1 cellular context compared by ENCODE assay signal in the genomic region with DNA sequence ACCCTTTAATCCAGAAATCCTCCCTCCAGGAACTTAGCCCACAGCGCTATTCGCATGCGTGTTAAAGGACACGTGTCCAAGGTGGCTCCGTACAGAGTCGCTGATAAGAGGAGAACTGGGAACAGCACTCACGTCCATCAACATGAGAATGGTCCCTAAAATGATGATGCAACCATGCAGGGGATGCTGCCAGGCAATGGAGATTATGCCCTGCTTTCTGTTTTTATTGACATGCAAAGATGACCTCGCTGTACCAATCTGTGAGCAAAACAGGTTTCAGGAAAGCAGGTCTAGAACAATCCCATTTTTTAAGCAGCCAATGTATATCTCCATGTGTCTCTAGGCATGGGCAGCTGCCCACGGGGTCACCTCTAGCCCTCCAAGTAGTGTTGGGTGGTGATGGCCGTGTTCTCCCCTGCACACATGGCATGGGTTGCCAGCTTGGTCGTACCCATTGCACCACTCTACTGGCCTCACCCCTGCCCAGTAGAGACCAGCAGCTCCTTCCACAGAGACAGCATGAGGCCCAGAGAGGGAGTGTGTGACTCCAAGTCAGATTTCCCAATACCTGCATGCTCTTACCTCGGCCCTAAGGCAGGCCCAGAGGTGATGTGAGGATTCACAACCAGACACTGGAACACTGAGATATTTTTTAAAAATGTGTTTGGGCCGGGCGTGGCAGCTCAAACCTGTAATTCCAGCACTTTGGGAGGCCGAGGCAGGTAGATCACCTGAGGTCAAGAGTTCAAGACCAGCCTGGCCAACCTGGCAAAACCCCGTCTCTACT.
A peak's percentile ranks its signal among the peaks of the same experiment; 100 is the strongest.
TF ChIP-seq lines count a peak whose summit lies in the region.

No MANE protein-coding gene starts in this region.

TF ChIP-seq in HepG2, 621 proteins besides CTCF, POLR2A, EP300 and RAD21 (continued from another document):
- TF ChIP-seq, protein P1, sequence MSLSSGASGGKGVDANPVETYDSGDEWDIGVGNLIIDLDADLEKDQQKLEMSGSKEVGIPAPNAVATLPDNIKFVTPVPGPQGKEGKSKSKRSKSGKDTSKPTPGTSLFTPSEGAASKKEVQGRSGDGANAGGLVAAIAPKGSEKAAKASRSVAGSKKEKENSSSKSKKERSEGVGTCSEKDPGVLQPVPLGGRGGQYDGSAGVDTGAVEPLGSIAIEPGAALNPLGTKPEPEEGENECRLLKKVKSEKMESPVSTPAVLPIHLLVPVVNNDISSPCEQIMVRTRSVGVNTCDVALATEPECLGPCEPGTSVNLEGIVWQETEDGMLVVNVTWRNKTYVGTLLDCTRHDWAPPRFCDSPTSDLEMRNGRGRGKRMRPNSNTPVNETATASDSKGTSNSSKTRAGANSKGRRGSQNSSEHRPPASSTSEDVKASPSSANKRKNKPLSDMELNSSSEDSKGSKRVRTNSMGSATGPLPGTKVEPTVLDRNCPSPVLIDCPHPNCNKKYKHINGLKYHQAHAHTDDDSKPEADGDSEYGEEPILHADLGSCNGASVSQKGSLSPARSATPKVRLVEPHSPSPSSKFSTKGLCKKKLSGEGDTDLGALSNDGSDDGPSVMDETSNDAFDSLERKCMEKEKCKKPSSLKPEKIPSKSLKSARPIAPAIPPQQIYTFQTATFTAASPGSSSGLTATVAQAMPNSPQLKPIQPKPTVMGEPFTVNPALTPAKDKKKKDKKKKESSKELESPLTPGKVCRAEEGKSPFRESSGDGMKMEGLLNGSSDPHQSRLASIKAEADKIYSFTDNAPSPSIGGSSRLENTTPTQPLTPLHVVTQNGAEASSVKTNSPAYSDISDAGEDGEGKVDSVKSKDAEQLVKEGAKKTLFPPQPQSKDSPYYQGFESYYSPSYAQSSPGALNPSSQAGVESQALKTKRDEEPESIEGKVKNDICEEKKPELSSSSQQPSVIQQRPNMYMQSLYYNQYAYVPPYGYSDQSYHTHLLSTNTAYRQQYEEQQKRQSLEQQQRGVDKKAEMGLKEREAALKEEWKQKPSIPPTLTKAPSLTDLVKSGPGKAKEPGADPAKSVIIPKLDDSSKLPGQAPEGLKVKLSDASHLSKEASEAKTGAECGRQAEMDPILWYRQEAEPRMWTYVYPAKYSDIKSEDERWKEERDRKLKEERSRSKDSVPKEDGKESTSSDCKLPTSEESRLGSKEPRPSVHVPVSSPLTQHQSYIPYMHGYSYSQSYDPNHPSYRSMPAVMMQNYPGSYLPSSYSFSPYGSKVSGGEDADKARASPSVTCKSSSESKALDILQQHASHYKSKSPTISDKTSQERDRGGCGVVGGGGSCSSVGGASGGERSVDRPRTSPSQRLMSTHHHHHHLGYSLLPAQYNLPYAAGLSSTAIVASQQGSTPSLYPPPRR (CRISPR knock-in tag; IDR thresholded peaks at IDR 0.05; ENCODE audit: borderline replicate concordance) = no peak
- TF ChIP-seq, protein P2, sequence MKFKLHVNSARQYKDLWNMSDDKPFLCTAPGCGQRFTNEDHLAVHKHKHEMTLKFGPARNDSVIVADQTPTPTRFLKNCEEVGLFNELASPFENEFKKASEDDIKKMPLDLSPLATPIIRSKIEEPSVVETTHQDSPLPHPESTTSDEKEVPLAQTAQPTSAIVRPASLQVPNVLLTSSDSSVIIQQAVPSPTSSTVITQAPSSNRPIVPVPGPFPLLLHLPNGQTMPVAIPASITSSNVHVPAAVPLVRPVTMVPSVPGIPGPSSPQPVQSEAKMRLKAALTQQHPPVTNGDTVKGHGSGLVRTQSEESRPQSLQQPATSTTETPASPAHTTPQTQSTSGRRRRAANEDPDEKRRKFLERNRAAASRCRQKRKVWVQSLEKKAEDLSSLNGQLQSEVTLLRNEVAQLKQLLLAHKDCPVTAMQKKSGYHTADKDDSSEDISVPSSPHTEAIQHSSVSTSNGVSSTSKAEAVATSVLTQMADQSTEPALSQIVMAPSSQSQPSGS (CRISPR knock-in tag; IDR thresholded peaks at IDR 0.05) = no peak
- TF ChIP-seq SP4 (CRISPR knock-in tag; IDR thresholded peaks at IDR 0.05) (no peak), MED8 (CRISPR knock-in tag; IDR thresholded peaks at IDR 0.05; ENCODE audit: insufficient replicate concordance) (no peak), POGZ (CRISPR knock-in tag; IDR thresholded peaks at IDR 0.05) (no peak), TBX3 (IDR thresholded peaks at IDR 0.05; ENCODE audit: borderline replicate concordance) (no peak), ASH2L (IDR thresholded peaks at IDR 0.05; ENCODE audit: insufficient read length, low read depth, low read length) (no peak), ATF7 (IDR thresholded peaks at IDR 0.05) (peak; percentile 42), ATF7 (CRISPR knock-in tag; IDR thresholded peaks at IDR 0.05) (no peak), ETV6 (CRISPR knock-in tag; conservative IDR thresholded peaks at IDR 0.05) (no peak), FOXO1 (CRISPR knock-in tag; IDR thresholded peaks at IDR 0.05) (no peak)
- TF ChIP-seq, protein P3, sequence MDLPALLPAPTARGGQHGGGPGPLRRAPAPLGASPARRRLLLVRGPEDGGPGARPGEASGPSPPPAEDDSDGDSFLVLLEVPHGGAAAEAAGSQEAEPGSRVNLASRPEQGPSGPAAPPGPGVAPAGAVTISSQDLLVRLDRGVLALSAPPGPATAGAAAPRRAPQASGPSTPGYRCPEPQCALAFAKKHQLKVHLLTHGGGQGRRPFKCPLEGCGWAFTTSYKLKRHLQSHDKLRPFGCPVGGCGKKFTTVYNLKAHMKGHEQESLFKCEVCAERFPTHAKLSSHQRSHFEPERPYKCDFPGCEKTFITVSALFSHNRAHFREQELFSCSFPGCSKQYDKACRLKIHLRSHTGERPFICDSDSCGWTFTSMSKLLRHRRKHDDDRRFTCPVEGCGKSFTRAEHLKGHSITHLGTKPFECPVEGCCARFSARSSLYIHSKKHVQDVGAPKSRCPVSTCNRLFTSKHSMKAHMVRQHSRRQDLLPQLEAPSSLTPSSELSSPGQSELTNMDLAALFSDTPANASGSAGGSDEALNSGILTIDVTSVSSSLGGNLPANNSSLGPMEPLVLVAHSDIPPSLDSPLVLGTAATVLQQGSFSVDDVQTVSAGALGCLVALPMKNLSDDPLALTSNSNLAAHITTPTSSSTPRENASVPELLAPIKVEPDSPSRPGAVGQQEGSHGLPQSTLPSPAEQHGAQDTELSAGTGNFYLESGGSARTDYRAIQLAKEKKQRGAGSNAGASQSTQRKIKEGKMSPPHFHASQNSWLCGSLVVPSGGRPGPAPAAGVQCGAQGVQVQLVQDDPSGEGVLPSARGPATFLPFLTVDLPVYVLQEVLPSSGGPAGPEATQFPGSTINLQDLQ (CRISPR knock-in tag; IDR thresholded peaks at IDR 0.05) = no peak
